ENCODE assay signal across 1 cellular context in genomic region chr10:86614853-86615252, GRCh38.
TF ChIP-seq lines count a peak whose summit lies in the region.

No MANE protein-coding gene starts in this region.

TF ChIP-seq in H1, 55 proteins besides CTCF, POLR2A, EP300 and RAD21:
- TF ChIP-seq MAX (IDR thresholded peaks at IDR 0.05) (peak; percentile 39; the same call in 1 of the 2 replicates), SP1 (IDR thresholded peaks at IDR 0.05; ENCODE audit: low read depth, low read length) (no peak)
TF ChIP-seq in H1: peak in this region for 1.
